Comparison of ENCODE assay signal across 1 cellular context in the genomic region with DNA sequence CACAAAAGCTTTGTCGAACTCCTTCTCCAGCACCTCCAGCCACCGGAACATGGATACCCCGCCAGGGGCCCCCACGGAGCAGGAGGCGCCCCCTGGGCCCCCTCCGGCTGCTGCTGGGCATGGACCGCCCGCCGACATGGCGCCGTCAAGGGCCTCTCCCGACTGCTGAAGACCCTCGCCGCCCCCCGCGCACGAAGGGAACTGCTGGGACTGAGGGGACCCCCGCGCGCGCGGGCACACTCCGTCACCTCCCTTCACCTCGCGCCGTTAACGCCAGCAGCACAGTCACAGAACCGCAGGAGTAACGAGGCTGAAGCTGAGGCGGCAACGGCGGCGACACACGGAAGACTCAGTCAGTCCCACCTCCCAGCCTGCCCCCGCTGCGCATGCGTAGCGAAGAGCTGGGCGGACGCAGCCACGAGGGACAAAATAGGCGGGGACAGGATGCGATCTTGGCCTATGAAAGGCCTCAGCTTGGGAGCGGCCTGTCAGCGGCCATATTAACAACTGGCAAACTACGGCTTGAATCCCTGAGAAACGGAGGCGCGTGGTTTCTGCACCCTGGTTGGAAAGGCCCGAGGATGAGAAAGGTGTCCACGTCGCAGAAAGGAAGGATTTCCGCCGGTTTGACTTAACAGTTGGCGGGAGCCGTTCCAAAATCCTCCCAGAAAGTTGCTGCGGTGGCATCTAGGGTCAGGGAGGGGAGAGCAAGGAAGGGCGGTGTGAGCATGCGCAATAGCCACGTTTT.
TF ChIP-seq lines count a peak whose summit lies in the region.

A gene (minus strand): TSS at position 361 of the 748 bp plus-strand sequence. CDS start 223 bp downstream, at position 138.

TF ChIP-seq in HepG2, 621 proteins besides CTCF, POLR2A, EP300 and RAD21 (continued from another document and continues in another):
- TF ChIP-seq MYC (CRISPR knock-in tag; IDR thresholded peaks at IDR 0.05; ENCODE audit: borderline replicate concordance) (peak; percentile 96), ZNF839 (CRISPR knock-in tag; IDR thresholded peaks at IDR 0.05; ENCODE audit: borderline replicate concordance) (peak; percentile 97), ZNF510 (CRISPR knock-in tag; IDR thresholded peaks at IDR 0.05; ENCODE audit: low read depth) (peak; percentile 100), ZBTB8A (CRISPR knock-in tag; IDR thresholded peaks at IDR 0.05; ENCODE audit: borderline replicate concordance, low read depth) (peak; percentile 94; the same call in 1 of the 2 replicates), FIP1L1 (IDR thresholded peaks at IDR 0.05; ENCODE audit: borderline replicate concordance, insufficient read depth, low read depth, low read length) (0 out of 2 replicates have a peak, but pooled peaks have one; percentile 81), ZNF883 (CRISPR knock-in tag; IDR thresholded peaks at IDR 0.05; ENCODE audit: not compliant biosample characterization) (peak; percentile 98), ZSCAN22 (CRISPR knock-in tag; IDR thresholded peaks at IDR 0.05) (peak; percentile 88), ZNF614 (CRISPR knock-in tag; IDR thresholded peaks at IDR 0.05; ENCODE audit: borderline replicate concordance) (peak; percentile 93), YEATS4 (CRISPR knock-in tag; IDR thresholded peaks at IDR 0.05; ENCODE audit: borderline replicate concordance) (peak; percentile 99), HMG20A (CRISPR knock-in tag; IDR thresholded peaks at IDR 0.05; ENCODE audit: borderline replicate concordance) (peak; percentile 11; the same call in 1 of the 2 replicates), ZSCAN25 (CRISPR knock-in tag; IDR thresholded peaks at IDR 0.05) (0 out of 2 replicates have a peak, but pooled peaks have one; percentile 32), MIXL1 (CRISPR knock-in tag; IDR thresholded peaks at IDR 0.05) (no peak; the same call in 1 of the 2 replicates), ZKSCAN1 (IDR thresholded peaks at IDR 0.05; ENCODE audit: low read length) (peak; percentile 55; the same call in 1 of the 2 replicates), EZH2 (conservative IDR thresholded peaks at IDR 0.05; ENCODE audit: low read depth, low read length) (no peak), ZC3H4 (CRISPR knock-in tag; IDR thresholded peaks at IDR 0.05; ENCODE audit: borderline replicate concordance) (peak; percentile 24; the same call in 1 of the 2 replicates), PAF1 (CRISPR knock-in tag; IDR thresholded peaks at IDR 0.05) (no peak), RFX3 (CRISPR knock-in tag; IDR thresholded peaks at IDR 0.05) (no peak; the same call in 1 of the 2 replicates), ZNF138 (CRISPR knock-in tag; IDR thresholded peaks at IDR 0.05; ENCODE audit: low read depth) (peak; percentile 97), HIVEP1 (CRISPR knock-in tag; IDR thresholded peaks at IDR 0.05) (peak; percentile 93), PRPF4 (IDR thresholded peaks at IDR 0.05; ENCODE audit: low read depth, low read length, poor library complexity, severe bottlenecking) (no peak), ZNF891 (CRISPR knock-in tag; IDR thresholded peaks at IDR 0.05) (peak; percentile 93; the same call in 1 of the 2 replicates), ZNF660 (CRISPR knock-in tag; IDR thresholded peaks at IDR 0.05; ENCODE audit: borderline replicate concordance, low read depth) (peak; percentile 80; the same call in 1 of the 2 replicates), RAD51 (IDR thresholded peaks at IDR 0.05; ENCODE audit: borderline replicate concordance) (no peak), RXRA (CRISPR knock-in tag; IDR thresholded peaks at IDR 0.05) (peak; percentile 90), HMG20B (CRISPR knock-in tag; conservative IDR thresholded peaks at IDR 0.05) (peak; percentile 24), ZFP41 (CRISPR knock-in tag; IDR thresholded peaks at IDR 0.05; ENCODE audit: borderline replicate concordance) (peak; percentile 96), HOXA5 (CRISPR knock-in tag; IDR thresholded peaks at IDR 0.05) (peak; percentile 98)
- TF ChIP-seq, protein P1, sequence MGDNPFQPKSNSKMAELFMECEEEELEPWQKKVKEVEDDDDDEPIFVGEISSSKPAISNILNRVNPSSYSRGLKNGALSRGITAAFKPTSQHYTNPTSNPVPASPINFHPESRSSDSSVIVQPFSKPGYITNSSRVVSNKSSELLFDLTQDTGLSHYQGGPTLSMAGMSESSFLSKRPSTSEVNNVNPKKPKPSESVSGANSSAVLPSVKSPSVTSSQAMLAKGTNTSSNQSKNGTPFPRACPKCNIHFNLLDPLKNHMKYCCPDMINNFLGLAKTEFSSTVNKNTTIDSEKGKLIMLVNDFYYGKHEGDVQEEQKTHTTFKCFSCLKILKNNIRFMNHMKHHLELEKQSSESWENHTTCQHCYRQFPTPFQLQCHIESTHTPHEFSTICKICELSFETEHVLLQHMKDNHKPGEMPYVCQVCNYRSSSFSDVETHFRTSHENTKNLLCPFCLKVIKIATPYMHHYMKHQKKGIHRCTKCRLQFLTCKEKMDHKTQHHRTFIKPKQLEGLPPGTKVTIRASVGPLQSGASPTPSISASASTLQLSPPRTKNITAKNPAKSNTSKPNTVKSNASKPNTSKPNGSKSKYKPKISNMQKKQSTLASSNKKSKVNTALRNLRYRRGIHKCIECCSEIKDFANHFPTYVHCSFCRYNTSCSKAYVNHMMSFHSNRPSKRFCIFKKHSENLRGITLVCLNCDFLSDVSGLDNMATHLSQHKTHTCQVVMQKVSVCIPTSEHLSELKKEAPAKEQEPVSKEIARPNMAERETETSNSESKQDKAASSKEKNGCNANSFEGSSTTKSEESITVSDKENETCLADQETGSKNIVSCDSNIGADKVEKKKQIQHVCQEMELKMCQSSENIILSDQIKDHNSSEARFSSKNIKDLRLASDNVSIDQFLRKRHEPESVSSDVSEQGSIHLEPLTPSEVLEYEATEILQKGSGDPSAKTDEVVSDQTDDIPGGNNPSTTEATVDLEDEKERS (CRISPR knock-in tag; IDR thresholded peaks at IDR 0.05) = peak; percentile 96
- TF ChIP-seq, protein P2, sequence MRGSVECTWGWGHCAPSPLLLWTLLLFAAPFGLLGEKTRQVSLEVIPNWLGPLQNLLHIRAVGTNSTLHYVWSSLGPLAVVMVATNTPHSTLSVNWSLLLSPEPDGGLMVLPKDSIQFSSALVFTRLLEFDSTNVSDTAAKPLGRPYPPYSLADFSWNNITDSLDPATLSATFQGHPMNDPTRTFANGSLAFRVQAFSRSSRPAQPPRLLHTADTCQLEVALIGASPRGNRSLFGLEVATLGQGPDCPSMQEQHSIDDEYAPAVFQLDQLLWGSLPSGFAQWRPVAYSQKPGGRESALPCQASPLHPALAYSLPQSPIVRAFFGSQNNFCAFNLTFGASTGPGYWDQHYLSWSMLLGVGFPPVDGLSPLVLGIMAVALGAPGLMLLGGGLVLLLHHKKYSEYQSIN (CRISPR knock-in tag; IDR thresholded peaks at IDR 0.05; ENCODE audit: borderline replicate concordance) = no peak
- TF ChIP-seq, protein P3, sequence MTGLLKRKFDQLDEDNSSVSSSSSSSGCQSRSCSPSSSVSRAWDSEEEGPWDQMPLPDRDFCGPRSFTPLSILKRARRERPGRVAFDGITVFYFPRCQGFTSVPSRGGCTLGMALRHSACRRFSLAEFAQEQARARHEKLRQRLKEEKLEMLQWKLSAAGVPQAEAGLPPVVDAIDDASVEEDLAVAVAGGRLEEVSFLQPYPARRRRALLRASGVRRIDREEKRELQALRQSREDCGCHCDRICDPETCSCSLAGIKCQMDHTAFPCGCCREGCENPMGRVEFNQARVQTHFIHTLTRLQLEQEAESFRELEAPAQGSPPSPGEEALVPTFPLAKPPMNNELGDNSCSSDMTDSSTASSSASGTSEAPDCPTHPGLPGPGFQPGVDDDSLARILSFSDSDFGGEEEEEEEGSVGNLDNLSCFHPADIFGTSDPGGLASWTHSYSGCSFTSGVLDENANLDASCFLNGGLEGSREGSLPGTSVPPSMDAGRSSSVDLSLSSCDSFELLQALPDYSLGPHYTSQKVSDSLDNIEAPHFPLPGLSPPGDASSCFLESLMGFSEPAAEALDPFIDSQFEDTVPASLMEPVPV (CRISPR knock-in tag; IDR thresholded peaks at IDR 0.05) = peak; percentile 99
- TF ChIP-seq, protein P4, sequence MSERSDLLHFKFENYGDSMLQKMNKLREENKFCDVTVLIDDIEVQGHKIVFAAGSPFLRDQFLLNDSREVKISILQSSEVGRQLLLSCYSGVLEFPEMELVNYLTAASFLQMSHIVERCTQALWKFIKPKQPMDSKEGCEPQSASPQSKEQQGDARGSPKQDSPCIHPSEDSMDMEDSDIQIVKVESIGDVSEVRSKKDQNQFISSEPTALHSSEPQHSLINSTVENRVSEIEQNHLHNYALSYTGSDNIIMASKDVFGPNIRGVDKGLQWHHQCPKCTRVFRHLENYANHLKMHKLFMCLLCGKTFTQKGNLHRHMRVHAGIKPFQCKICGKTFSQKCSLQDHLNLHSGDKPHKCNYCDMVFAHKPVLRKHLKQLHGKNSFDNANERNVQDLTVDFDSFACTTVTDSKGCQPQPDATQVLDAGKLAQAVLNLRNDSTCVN (CRISPR knock-in tag; IDR thresholded peaks at IDR 0.05; ENCODE audit: borderline replicate concordance) = peak; percentile 85
- TF ChIP-seq, protein P5, sequence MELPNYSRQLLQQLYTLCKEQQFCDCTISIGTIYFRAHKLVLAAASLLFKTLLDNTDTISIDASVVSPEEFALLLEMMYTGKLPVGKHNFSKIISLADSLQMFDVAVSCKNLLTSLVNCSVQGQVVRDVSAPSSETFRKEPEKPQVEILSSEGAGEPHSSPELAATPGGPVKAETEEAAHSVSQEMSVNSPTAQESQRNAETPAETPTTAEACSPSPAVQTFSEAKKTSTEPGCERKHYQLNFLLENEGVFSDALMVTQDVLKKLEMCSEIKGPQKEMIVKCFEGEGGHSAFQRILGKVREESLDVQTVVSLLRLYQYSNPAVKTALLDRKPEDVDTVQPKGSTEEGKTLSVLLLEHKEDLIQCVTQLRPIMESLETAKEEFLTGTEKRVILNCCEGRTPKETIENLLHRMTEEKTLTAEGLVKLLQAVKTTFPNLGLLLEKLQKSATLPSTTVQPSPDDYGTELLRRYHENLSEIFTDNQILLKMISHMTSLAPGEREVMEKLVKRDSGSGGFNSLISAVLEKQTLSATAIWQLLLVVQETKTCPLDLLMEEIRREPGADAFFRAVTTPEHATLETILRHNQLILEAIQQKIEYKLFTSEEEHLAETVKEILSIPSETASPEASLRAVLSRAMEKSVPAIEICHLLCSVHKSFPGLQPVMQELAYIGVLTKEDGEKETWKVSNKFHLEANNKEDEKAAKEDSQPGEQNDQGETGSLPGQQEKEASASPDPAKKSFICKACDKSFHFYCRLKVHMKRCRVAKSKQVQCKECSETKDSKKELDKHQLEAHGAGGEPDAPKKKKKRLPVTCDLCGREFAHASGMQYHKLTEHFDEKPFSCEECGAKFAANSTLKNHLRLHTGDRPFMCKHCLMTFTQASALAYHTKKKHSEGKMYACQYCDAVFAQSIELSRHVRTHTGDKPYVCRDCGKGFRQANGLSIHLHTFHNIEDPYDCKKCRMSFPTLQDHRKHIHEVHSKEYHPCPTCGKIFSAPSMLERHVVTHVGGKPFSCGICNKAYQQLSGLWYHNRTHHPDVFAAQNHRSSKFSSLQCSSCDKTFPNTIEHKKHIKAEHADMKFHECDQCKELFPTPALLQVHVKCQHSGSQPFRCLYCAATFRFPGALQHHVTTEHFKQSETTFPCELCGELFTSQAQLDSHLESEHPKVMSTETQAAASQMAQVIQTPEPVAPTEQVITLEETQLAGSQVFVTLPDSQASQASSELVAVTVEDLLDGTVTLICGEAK (IDR thresholded peaks at IDR 0.05) = no peak
- TF ChIP-seq, protein P5 (CRISPR knock-in tag; IDR thresholded peaks at IDR 0.05) = peak; percentile 83
- TF ChIP-seq, protein P6, sequence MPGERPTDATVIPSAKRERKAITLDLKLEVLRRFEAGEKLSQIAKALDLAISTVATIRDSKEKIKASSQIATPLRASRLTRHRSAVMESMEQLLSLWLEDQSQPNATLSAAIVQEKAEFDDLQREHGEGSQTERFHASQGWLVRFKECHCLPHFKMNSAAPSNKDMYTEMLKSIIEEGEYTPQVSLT (CRISPR knock-in tag; IDR thresholded peaks at IDR 0.05; ENCODE audit: borderline replicate concordance, low read depth) = peak; percentile 62; the same call in 1 of the 2 replicates
